In the genomic region with DNA sequence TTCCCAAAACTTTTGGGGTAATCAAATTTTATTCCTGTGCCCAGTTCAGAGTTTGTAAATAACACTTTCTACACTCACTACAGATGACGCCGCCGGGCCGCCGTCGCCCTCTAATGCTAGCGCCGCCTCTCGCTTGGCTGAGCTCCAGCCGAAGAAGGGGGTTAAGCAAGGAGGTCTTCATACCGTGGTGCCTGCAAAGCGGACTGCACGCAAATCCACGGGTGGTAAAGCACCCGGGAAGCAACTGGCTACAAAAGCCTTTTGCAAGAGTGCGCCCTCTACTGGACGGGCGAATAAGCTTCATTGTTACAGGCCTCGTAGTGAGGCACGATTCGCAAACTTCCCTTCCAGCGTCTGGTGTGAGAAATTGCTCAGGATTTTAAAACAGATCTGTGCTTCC, we compare ENCODE assay signal across 9 cellular contexts.
DNase-seq lines count a peak whose midpoint lies in the region; ATAC-seq and TF ChIP-seq lines count a peak whose summit lies in the region.
"Had no signal": no experiment of that assay in that cellular context is flagged by ENCODE, and none has a peak within 500 bp of the region (broad histone marks: within the 10 kb centered on the region; RNA-seq: fewer than 3 reads in every experiment).

No MANE protein-coding gene starts in this region.

- H3K27me3 Mint-ChIP-seq in HFFc6 (ENCODE audit: insufficient read depth) (no peaks in the 10 kb centered on the region), mesothelial cell of epicardium (ENCODE audit: low read depth) (peaks cover 5% of the 10 kb centered on the region)
- H3K27me3 Mint-ChIP-seq in activated CD4-positive, alpha-beta memory T cell treated with anti-CD3 and anti-CD28 coated beads, Interleukin-2, amount 10 ng/mL, durations not matched to agents 7 days and 5 days: no peaks in the 10 kb centered on the region

- POLR2A ChIA-PET in activated CD4-positive, alpha-beta memory T cell treated with anti-CD3 and anti-CD28 coated beads, Interleukin-2, amount 10 ng/mL, durations not matched to agents 7 days and 5 days (lab: Charles Lee): no interaction called here

- H3K4me1 Mint-ChIP-seq in HFFc6 (ENCODE audit: low read depth) (no peaks in the 10 kb centered on the region), mesothelial cell of epicardium (no peaks in the 10 kb centered on the region)
- no peaks in the 10 kb centered on the region for H3K4me1 Mint-ChIP-seq in activated CD4-positive, alpha-beta memory T cell treated with anti-CD3 and anti-CD28 coated beads, Interleukin-2, amount 10 ng/mL, durations not matched to agents 7 days and 5 days

- ATAC-seq in GM21360 (IDR thresholded peaks at IDR 0.05; ENCODE audit: unreplicated experiment) (no peak), GM18511 (IDR thresholded peaks at IDR 0.05; ENCODE audit: unreplicated experiment) (no peak)

- TF ChIP-seq CTCF in HFFc6 (IDR thresholded peaks at IDR 0.05) (peak; percentile 47), mesothelial cell of epicardium (IDR thresholded peaks at IDR 0.05; ENCODE audit: unreplicated experiment) (peak; percentile 60)

- peak; percentile 7 for DNase-seq in DMS53 treated with DMSO at 0.1 percent for 48 hours (lab: John Stamatoyannopoulos, UW; ENCODE audit: unreplicated experiment)
- no peak for DNase-seq in HFFc6
- peak; percentile 34 for DNase-seq in activated CD4-positive, alpha-beta memory T cell treated with anti-CD3 and anti-CD28 coated beads, Interleukin-2, amount 10 ng/mL, durations not matched to agents 7 days and 5 days
- no peak for DNase-seq in mesothelial cell of epicardium (ENCODE audit: low spot score in 2 of 2, unreplicated experiment in 2 of 2)
- DNase-seq in T1000 (lab: John Stamatoyannopoulos, UW): no peak
- no peak for DNase-seq in CD1c-positive myeloid dendritic cell (ENCODE audit: extremely low spot score)
- DNase-seq: islet precursor cell had no signal

- CTCF ChIA-PET in activated CD4-positive, alpha-beta memory T cell treated with anti-CD3 and anti-CD28 coated beads, Interleukin-2, amount 10 ng/mL, durations not matched to agents 7 days and 5 days (lab: Charles Lee): interaction anchor here (0.8 to 2.0 kb wide), 7 partner anchors 9 to 868 kb away, joined by 3 to 6 read pairs (median 4); no protein-coding TSS in a partner anchor

- H3K36me3 Mint-ChIP-seq in HFFc6 (ENCODE audit: low read depth): no peaks in the 10 kb centered on the region
- no peaks in the 10 kb centered on the region for H3K36me3 Mint-ChIP-seq in activated CD4-positive, alpha-beta memory T cell treated with anti-CD3 and anti-CD28 coated beads, Interleukin-2, amount 10 ng/mL, durations not matched to agents 7 days and 5 days (ENCODE audit: low read depth)
- H3K36me3 Mint-ChIP-seq in mesothelial cell of epicardium: no peaks in the 10 kb centered on the region

- no peak overlapping the region for H3K4me3 Mint-ChIP-seq in HFFc6
- no peak overlapping the region for H3K4me3 Mint-ChIP-seq in activated CD4-positive, alpha-beta memory T cell treated with anti-CD3 and anti-CD28 coated beads, Interleukin-2, amount 10 ng/mL, durations not matched to agents 7 days and 5 days
- H3K4me3 Mint-ChIP-seq in mesothelial cell of epicardium: no peak overlapping the region

- H3K9me3 Mint-ChIP-seq in HFFc6 (peaks cover 17% of the 10 kb centered on the region), mesothelial cell of epicardium (peaks cover 8% of the 10 kb centered on the region)
- no peaks in the 10 kb centered on the region for H3K9me3 Mint-ChIP-seq in activated CD4-positive, alpha-beta memory T cell treated with anti-CD3 and anti-CD28 coated beads, Interleukin-2, amount 10 ng/mL, durations not matched to agents 7 days and 5 days

- H3K27ac Mint-ChIP-seq in HFFc6: no peak overlapping the region
- no peak overlapping the region for H3K27ac Mint-ChIP-seq in activated CD4-positive, alpha-beta memory T cell treated with anti-CD3 and anti-CD28 coated beads, Interleukin-2, amount 10 ng/mL, durations not matched to agents 7 days and 5 days
- no peak overlapping the region for H3K27ac Mint-ChIP-seq in mesothelial cell of epicardium

Comparison
In these comparisons a context has a peak if more than half of its experiments do, and no peak if none do; other contexts are left out.
1. DNase-seq: peak in DMS53 treated with DMSO at 0.1 percent for 48 hours (single experiment) and activated CD4-positive, alpha-beta memory T cell treated with anti-CD3 and anti-CD28 coated beads, Interleukin-2, amount 10 ng/mL, durations not matched to agents 7 days and 5 days (single experiment); none in HFFc6 (single experiment), mesothelial cell of epicardium (0 of 2), T1000 (single experiment) and CD1c-positive myeloid dendritic cell (single experiment).